10 cellular contexts compared by ENCODE assay signal in genomic region chr9:14782652-14783051, GRCh38.
"Had no signal": no experiment of that assay in that cellular context is flagged by ENCODE, and none has a peak within 500 bp of the region (broad histone marks: within the 10 kb centered on the region; RNA-seq: fewer than 3 reads in every experiment).

No MANE protein-coding gene starts in this region.

- H3K4me1 Mint-ChIP-seq: neural crest cell had no signal

- DNase-seq: activated CD4-positive, alpha-beta T cell treated with anti-CD3 and anti-CD28 coated beads, Interleukin-2, amount 50 U/mL, for 4 hours; activated CD4-positive, CD25-positive, alpha-beta regulatory T cell treated with anti-CD3 and anti-CD28 coated beads, Interleukin-2, amount 50 U/mL, for 72 hours; activated effector memory CD4-positive, alpha-beta T cell treated with anti-CD3 and anti-CD28 coated beads, Interleukin-2, amount 50 U/mL, for 16 hours; activated T-cell treated with anti-CD3 and anti-CD28 coated beads, Interleukin-2, amount 50 U/mL, for 4 hours; esophagus squamous epithelium; ovary; thyroid gland had no signal

- H3K4me1 ChIP-seq: esophagus squamous epithelium, thyroid gland, vagina had no signal

- H3K9me3 Mint-ChIP-seq: activated T-cell treated with anti-CD3 and anti-CD28 coated beads, Interleukin-2, amount 50 U/mL, for 4 hours; neural crest cell had no signal

- H3K36me3 Mint-ChIP-seq: activated naive CD8-positive, alpha-beta T cell had no signal

- H3K27ac Mint-ChIP-seq: activated naive CD8-positive, alpha-beta T cell had no signal

- H3K36me3 ChIP-seq: esophagus squamous epithelium, ovary, thyroid gland, vagina had no signal

- H3K9me3 ChIP-seq: esophagus squamous epithelium, ovary, thyroid gland, vagina had no signal

- H3K4me3 Mint-ChIP-seq: activated naive CD8-positive, alpha-beta T cell; activated T-cell treated with anti-CD3 and anti-CD28 coated beads, Interleukin-2, amount 50 U/mL, for 4 hours; neural crest cell had no signal

- H3K27me3 ChIP-seq: esophagus squamous epithelium, ovary, thyroid gland, vagina had no signal

- H3K4me3 ChIP-seq: esophagus squamous epithelium, ovary, thyroid gland, vagina had no signal

- H3K27ac ChIP-seq: esophagus squamous epithelium, ovary, thyroid gland, vagina had no signal
